In genomic region chr10:97196213-97197029, GRCh38 we compare ENCODE assay signal across 8 cellular contexts. TPM values are rescaled to one million over a fixed set of nuclear protein-coding genes. Genes with fewer than 3 reads are reported as not detected.
DNase-seq lines count a peak whose midpoint lies in the region; ATAC-seq, FAIRE-seq and TF ChIP-seq lines count a peak whose summit lies in the region.

No MANE protein-coding gene starts in this region.

- peak; percentile 87 for TF ChIP-seq CTCF in glutamatergic neuron (IDR thresholded peaks at IDR 0.05; ENCODE audit: partially characterized antibody, unreplicated experiment)
- TF ChIP-seq CTCF in pancreas (IDR thresholded peaks at IDR 0.05): peak; percentile 21 to 37 (median 26)
- TF ChIP-seq CTCF in tibial nerve (IDR thresholded peaks at IDR 0.05): peak; percentile 52 to 70 (median 57)

- peak overlapping the region; percentile 89 for H3K4me3 Mint-ChIP-seq in glutamatergic neuron (ENCODE audit: unreplicated experiment)

- TF ChIP-seq EP300 in tibial nerve (IDR thresholded peaks at IDR 0.05): no peak

- peak overlapping the region; percentile 6 to 47 (median 26) for H3K4me3 ChIP-seq in pancreas
- peak overlapping the region; percentile 19 to 57 (median 33) for H3K4me3 ChIP-seq in tibial nerve

- H3K9me3 Mint-ChIP-seq in glutamatergic neuron (ENCODE audit: unreplicated experiment): no peaks in the 10 kb centered on the region

- FAIRE-seq in pancreas (lab: Jason Lieb, UNC): no peak

- no peak for TF ChIP-seq POLR2A in tibial nerve (IDR thresholded peaks at IDR 0.05)

- intact Hi-C loops in pancreas (cut with DNase I): no loop called here

- H3K4me1 Mint-ChIP-seq in glutamatergic neuron (ENCODE audit: low read depth, unreplicated experiment): peaks cover 10% of the 10 kb centered on the region

- WGBS in pancreas, 2 donors: 5 to 6% methylated on average over 45 to 56 of the region's 56 CpGs
- 5 to 11% methylated on average over 37 to 49 of the region's 56 CpGs for WGBS in tibial nerve, 2 donors

- H3K27ac ChIP-seq in pancreas (no peak overlapping the region), tibial nerve (no peak overlapping the region)

- peaks cover 0 to 14% (median 3%) of the 10 kb centered on the region in 4 donors for H3K27me3 ChIP-seq in pancreas
- peaks cover 0 to 23% of the 10 kb centered on the region in 2 donors for H3K27me3 ChIP-seq in tibial nerve

- H3K27ac Mint-ChIP-seq in glutamatergic neuron (ENCODE audit: unreplicated experiment): no peak overlapping the region

- no peaks in the 10 kb centered on the region for H3K36me3 ChIP-seq in pancreas
- no peaks in the 10 kb centered on the region for H3K36me3 ChIP-seq in tibial nerve

- H3K9me3 ChIP-seq in pancreas (no peaks in the 10 kb centered on the region), tibial nerve (no peaks in the 10 kb centered on the region)

- H3K36me3 Mint-ChIP-seq in glutamatergic neuron (ENCODE audit: unreplicated experiment): peaks cover under 1% of the 10 kb centered on the region

- ATAC-seq in GM18867 (IDR thresholded peaks at IDR 0.05; ENCODE audit: unreplicated experiment) (peak; percentile 67), pancreas (peak; percentile 58 to 92 (median 90))

- in situ Hi-C loops in ACHN (cut with HindIII; ENCODE audit: low pct_ligation_motif_present, low pct_unique_long_range_greater_than_20kb, low sequenced_read_pairs) (no loop called here), KBM-7 (cut with MboI; ENCODE audit: low pct_unique_long_range_greater_than_20kb, low sequenced_read_pairs) (no loop called here)

- H3K27me3 Mint-ChIP-seq in glutamatergic neuron (ENCODE audit: unreplicated experiment): no peaks in the 10 kb centered on the region

- no peaks in the 10 kb centered on the region for H3K4me1 ChIP-seq in pancreas
- H3K4me1 ChIP-seq in tibial nerve: peaks cover 0 to 11% (median 0%) of the 10 kb centered on the region in 4 donors

- DNase-seq in ACHN (peak; percentile 74), KBM-7 (peak; percentile 79), SK-N-DZ (ENCODE audit: low spot score) (peak; percentile 76), glutamatergic neuron (peak; percentile 69), pancreas (peak in 4 of 6 donors; percentile 24 to 79 (median 34)), tibial nerve (ENCODE audit: low spot score in 2 of 2) (peak in 1 of 2 donors; percentile 39)
- DNase-seq in activated naive CD4-positive, alpha-beta T cell treated with Interleukin-2 at 50 U/mL for 16 hours: peak; percentile 66

RNA-seq across cellular contexts. Expression of gene SLIT1, which starts 10.7 kb away (rescaled TPM):
- 0.07 and 0.21 TPM in 2 replicates for polyA plus RNA-seq in SK-N-DZ (2014; cell fraction: cytosol; rRNA removed)
- polyA plus RNA-seq in SK-N-DZ (2014; cell fraction: nucleus; rRNA removed): 0.58 and 0.83 TPM in 2 replicates
- 11.3 TPM for total RNA-seq in glutamatergic neuron (ENCODE audit: unreplicated experiment)
- 1 to 10 TPM in 3 of 6 donors, under 1 TPM in 3; 0.23 to 1.3 (median 0.84) TPM for total RNA-seq in pancreas
- polyA plus RNA-seq in pancreas: 1 to 10 TPM in 1 of 2 donors, under 1 TPM in 1; 0.57 to 2.8 TPM
- 1 to 10 TPM in 2 of 4 donors, under 1 TPM in 2; 0.78 to 3.1 (median 1.3) TPM for total RNA-seq in tibial nerve

Comparison
In these comparisons a context has a peak if more than half of its experiments do, and no peak if none do; other contexts are left out.
1. CTCF ChIP-seq: peak in every context shown above with its lines; median percentile 87 in glutamatergic neuron; 57 in tibial nerve; 26 in pancreas.